Comparison of ENCODE assay signal across 1 cellular context in genomic region chr2:234628953-234629352, GRCh38.
TF ChIP-seq lines count a peak whose summit lies in the region.

No MANE protein-coding gene starts in this region.

TF ChIP-seq in HepG2, 621 proteins besides CTCF, POLR2A, EP300 and RAD21 (continued from another document):
- TF ChIP-seq, protein P1, sequence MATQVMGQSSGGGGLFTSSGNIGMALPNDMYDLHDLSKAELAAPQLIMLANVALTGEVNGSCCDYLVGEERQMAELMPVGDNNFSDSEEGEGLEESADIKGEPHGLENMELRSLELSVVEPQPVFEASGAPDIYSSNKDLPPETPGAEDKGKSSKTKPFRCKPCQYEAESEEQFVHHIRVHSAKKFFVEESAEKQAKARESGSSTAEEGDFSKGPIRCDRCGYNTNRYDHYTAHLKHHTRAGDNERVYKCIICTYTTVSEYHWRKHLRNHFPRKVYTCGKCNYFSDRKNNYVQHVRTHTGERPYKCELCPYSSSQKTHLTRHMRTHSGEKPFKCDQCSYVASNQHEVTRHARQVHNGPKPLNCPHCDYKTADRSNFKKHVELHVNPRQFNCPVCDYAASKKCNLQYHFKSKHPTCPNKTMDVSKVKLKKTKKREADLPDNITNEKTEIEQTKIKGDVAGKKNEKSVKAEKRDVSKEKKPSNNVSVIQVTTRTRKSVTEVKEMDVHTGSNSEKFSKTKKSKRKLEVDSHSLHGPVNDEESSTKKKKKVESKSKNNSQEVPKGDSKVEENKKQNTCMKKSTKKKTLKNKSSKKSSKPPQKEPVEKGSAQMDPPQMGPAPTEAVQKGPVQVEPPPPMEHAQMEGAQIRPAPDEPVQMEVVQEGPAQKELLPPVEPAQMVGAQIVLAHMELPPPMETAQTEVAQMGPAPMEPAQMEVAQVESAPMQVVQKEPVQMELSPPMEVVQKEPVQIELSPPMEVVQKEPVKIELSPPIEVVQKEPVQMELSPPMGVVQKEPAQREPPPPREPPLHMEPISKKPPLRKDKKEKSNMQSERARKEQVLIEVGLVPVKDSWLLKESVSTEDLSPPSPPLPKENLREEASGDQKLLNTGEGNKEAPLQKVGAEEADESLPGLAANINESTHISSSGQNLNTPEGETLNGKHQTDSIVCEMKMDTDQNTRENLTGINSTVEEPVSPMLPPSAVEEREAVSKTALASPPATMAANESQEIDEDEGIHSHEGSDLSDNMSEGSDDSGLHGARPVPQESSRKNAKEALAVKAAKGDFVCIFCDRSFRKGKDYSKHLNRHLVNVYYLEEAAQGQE (IDR thresholded peaks at IDR 0.05; ENCODE audit: borderline replicate concordance in 1 of 2, low read depth in 1 of 2, low read length in 2 of 2), result peak; percentile 30 to 90
- 0 out of 2 replicates have a peak, but pooled peaks have one; percentile 12 for TF ChIP-seq SALL1 (CRISPR knock-in tag; IDR thresholded peaks at IDR 0.05)
- TF ChIP-seq MIER2 (CRISPR knock-in tag; IDR thresholded peaks at IDR 0.05), result peak; percentile 88
TF ChIP-seq in HepG2: peak in this region for 4.
